In the genomic region with DNA sequence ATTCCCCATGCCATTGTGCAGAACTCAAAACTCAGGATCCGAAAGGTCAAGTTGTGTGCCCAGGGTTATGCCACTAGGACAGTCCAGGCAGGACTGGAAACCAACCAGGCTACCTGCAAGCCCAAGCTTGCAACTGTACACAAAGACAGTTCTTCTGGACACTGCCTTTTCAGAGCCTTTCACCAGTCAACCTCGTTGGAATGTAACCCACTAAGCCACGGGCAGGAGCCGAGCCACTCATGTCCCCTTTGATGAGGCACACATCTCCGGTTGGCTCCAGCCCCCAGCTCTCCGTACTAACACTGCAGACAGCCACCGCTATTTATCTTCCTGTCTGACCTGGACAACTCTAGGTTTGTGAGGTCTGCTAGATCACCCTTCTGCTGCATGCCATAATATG, we compare ENCODE assay signal across 16 cellular contexts.
DNase-seq lines count a peak whose midpoint lies in the region; ATAC-seq and TF ChIP-seq lines count a peak whose summit lies in the region.
"Had no signal": no experiment of that assay in that cellular context is flagged by ENCODE, and none has a peak within 500 bp of the region (broad histone marks: within the 10 kb centered on the region; RNA-seq: fewer than 3 reads in every experiment).

No MANE protein-coding gene starts in this region.

- no peak for ATAC-seq in GM18861 (IDR thresholded peaks at IDR 0.05; ENCODE audit: unreplicated experiment)
- ATAC-seq: K562 had no signal

- DNase-seq in SW480 (ENCODE audit: low spot score) (peak; percentile 91), nephron progenitor cell (no peak), type B pancreatic cell (ENCODE audit: extremely low spot score, unreplicated experiment) (no peak), NCI-H1436 treated with DMSO at 0.1 percent for 48 hours (lab: John Stamatoyannopoulos, UW) (no peak)
- DNase-seq in activated CD8-positive, alpha-beta memory T cell treated with anti-CD3 and anti-CD28 coated beads for 24 hours: no peak
- DNase-seq: ACHN; BE2C; C1 segment of cervical spinal cord; CD4-positive, CD25-positive, alpha-beta regulatory T cell; CD8-positive, alpha-beta memory T cell; COR-L47; H9; IMR-90 had no signal

- no peaks in the 10 kb centered on the region for H3K9me3 ChIP-seq in HEK293 (ENCODE audit: control insufficient read depth, insufficient read depth, low read depth, low read length)
- H3K9me3 ChIP-seq: BE2C had no signal

- H3K27me3 Mint-ChIP-seq in nephron progenitor cell (ENCODE audit: low read depth, poor library complexity): peaks cover 4% of the 10 kb centered on the region
- H3K27me3 Mint-ChIP-seq in type B pancreatic cell: no peaks in the 10 kb centered on the region

- peaks cover 0 to 46% of the 10 kb centered on the region in 2 experiments; a peak in 1 of 3 replicates for H3K36me3 ChIP-seq in HEK293 (ENCODE audit: control insufficient read depth in 2 of 2, insufficient read depth in 1 of 2, low read length in 2 of 2)
- H3K36me3 ChIP-seq: BE2C had no signal

- no peaks in the 10 kb centered on the region for H3K4me1 ChIP-seq in HEK293 (ENCODE audit: control insufficient read depth, insufficient read depth, low read length)

- CTCF ChIA-PET in HEK293 (lab: Yijun Ruan, JAX): interaction anchor here (1.0 kb wide), 1 partner anchor 112 kb away, joined by 3 read pairs; no protein-coding TSS in a partner anchor

- H3K36me3 Mint-ChIP-seq in nephron progenitor cell (ENCODE audit: low read depth) (peaks cover 78% of the 10 kb centered on the region), type B pancreatic cell (peaks cover 48% of the 10 kb centered on the region)
- H3K36me3 Mint-ChIP-seq: CD4-positive, CD25-positive, alpha-beta regulatory T cell; CD8-positive, alpha-beta memory T cell had no signal

- H3K27ac ChIP-seq in HEK293 (ENCODE audit: extremely low read depth, low read depth, low read length): no peak overlapping the region

- H3K9me3 Mint-ChIP-seq in nephron progenitor cell: peaks cover 29% of the 10 kb centered on the region
- no peaks in the 10 kb centered on the region for H3K9me3 Mint-ChIP-seq in type B pancreatic cell

- TF ChIP-seq CTCF in HEK293 (tag by site-specific recombination; IDR thresholded peaks at IDR 0.05) (no peak), nephron progenitor cell (IDR thresholded peaks at IDR 0.05) (no peak), type B pancreatic cell (conservative IDR thresholded peaks at IDR 0.05) (no peak)

- POLR2A ChIA-PET in HEK293 (lab: Yijun Ruan, JAX): no interaction called here

- H3K4me3 Mint-ChIP-seq in nephron progenitor cell (no peak overlapping the region), type B pancreatic cell (no peak overlapping the region)
- H3K4me3 Mint-ChIP-seq: CD4-positive, CD25-positive, alpha-beta regulatory T cell; CD8-positive, alpha-beta memory T cell; H9 had no signal

- H3K4me3 ChIP-seq in HEK293 (ENCODE audit: low read depth, low read length): no peak overlapping the region
- H3K4me3 ChIP-seq: K562 had no signal

- H3K27ac Mint-ChIP-seq in nephron progenitor cell: peak overlapping the region; percentile 38
- H3K27ac Mint-ChIP-seq in type B pancreatic cell: peak overlapping the region; percentile 40
- H3K27ac Mint-ChIP-seq: CD8-positive, alpha-beta memory T cell; H9 had no signal

- peaks cover 34% of the 10 kb centered on the region for H3K4me1 Mint-ChIP-seq in nephron progenitor cell
- peaks cover 17% of the 10 kb centered on the region for H3K4me1 Mint-ChIP-seq in type B pancreatic cell (ENCODE audit: unreplicated experiment)
- H3K4me1 Mint-ChIP-seq: CD4-positive, CD25-positive, alpha-beta regulatory T cell; CD8-positive, alpha-beta memory T cell had no signal

TF ChIP-seq in HEK293, 187 proteins besides CTCF, POLR2A, EP300 and RAD21:
- no peak for TF ChIP-seq ZNF510 (tag by site-specific recombination; IDR thresholded peaks at IDR 0.05; ENCODE audit: insufficient replicate concordance)
- peak; percentile 1 for TF ChIP-seq ZBTB26 (tag by site-specific recombination; optimal IDR thresholded peaks at IDR 0.05)
TF ChIP-seq in HEK293: peak in this region for 1.
